Comparison of ENCODE assay signal across 12 cellular contexts in the genomic region with DNA sequence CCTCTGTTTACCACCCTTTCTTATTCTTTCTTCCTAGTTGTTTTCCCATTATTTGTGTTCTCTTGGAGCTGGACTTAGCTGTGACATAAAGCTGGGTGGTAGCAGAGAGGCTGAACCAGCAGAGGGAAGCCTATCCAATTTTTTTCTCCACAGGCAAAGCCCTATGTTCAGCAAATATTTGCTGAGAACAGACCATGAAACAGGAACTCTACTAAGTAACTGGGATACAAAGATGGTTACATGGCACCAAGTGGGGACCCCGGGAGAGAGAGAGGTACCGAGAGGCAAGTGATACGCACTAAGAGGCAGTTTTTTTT. TPM values are rescaled to one million over a fixed set of nuclear protein-coding genes. Genes with fewer than 3 reads are reported as not detected.
DNase-seq lines count a peak whose midpoint lies in the region; ATAC-seq, FAIRE-seq and TF ChIP-seq lines count a peak whose summit lies in the region.
"Had no signal": no experiment of that assay in that cellular context is flagged by ENCODE, and none has a peak within 500 bp of the region (broad histone marks: within the 10 kb centered on the region; RNA-seq: fewer than 3 reads in every experiment).

No MANE protein-coding gene starts in this region.

- no peak overlapping the region for H2BK12ac ChIP-seq in neuronal stem cell (ENCODE audit: low read length)

- H3K4me1 Mint-ChIP-seq in Calu3 (ENCODE audit: low read depth, unreplicated experiment) = no peaks in the 10 kb centered on the region
- H3K4me1 Mint-ChIP-seq: activated CD8-positive, alpha-beta memory T cell treated with anti-CD3 and anti-CD28 coated beads, Interleukin-2, amount 10 ng/mL, durations not matched to agents 7 days and 5 days; naive thymus-derived CD8-positive, alpha-beta T cell had no signal

- H2BK120ac ChIP-seq in neuronal stem cell (ENCODE audit: low read depth, low read length) = no peak overlapping the region

- intact Hi-C loops in K562 (cut with micrococcal nuclease) (loop anchor here (1.0 to 10.0 kb wide), 3 partner anchors 73 to 265 kb away; a partner anchor contains a TSS), Calu3 (cut with micrococcal nuclease; ENCODE audit: unreplicated experiment) (loop anchor here (1.0 to 10.0 kb wide), 3 partner anchors 73 to 345 kb away; a partner anchor contains a TSS)

- BruUV-seq in K562 (replicated peaks; lab: Mats Ljungman, UMichigan) (no TSS peak), Calu3 (replicated peaks; lab: Mats Ljungman, UMichigan) (no TSS peak)

- peak overlapping the region; percentile 66 for H2AFZ ChIP-seq in K562 (ENCODE audit: low read depth, low read length)
- peak overlapping the region; percentile 85 for H2AFZ ChIP-seq in neuronal stem cell (ENCODE audit: low read length)

- no peaks in the 10 kb centered on the region for H3K79me1 ChIP-seq in neuronal stem cell (ENCODE audit: low read depth, low read length)

- no peak overlapping the region for H2BK15ac ChIP-seq in neuronal stem cell (ENCODE audit: low read length)

- no peaks in the 10 kb centered on the region for H3K27me3 ChIP-seq in K562 (ENCODE audit: control insufficient read depth in 2 of 2, insufficient read depth in 2 of 2, low read length in 2 of 2)
- H3K27me3 ChIP-seq in neuronal stem cell (ENCODE audit: control insufficient read depth in 3 of 3, insufficient read depth in 3 of 3, low read depth in 1 of 3, low read length in 3 of 3) = peaks cover 0 to 6% (median 0%) of the 10 kb centered on the region in 3 experiments

- H3K4me1 ChIP-seq in K562 (replicated peaks in 1 of 2; ENCODE audit: control insufficient read depth in 2 of 2, insufficient read depth in 2 of 2, low read length in 2 of 2) (peaks cover 4 to 8% of the 10 kb centered on the region in 2 experiments; a peak in 3 of 5 replicates), neuronal stem cell (ENCODE audit: control insufficient read depth in 2 of 2, insufficient read depth in 1 of 2, low read depth in 1 of 2, low read length in 2 of 2) (peaks cover 2 to 3% of the 10 kb centered on the region in 2 donors)

- ATAC-seq in K562 (peak; percentile 73), GM19455 (IDR thresholded peaks at IDR 0.05; ENCODE audit: unreplicated experiment) (no peak)

- H3K18ac ChIP-seq in neuronal stem cell (ENCODE audit: low read length) = no peak overlapping the region

- CTCF ChIA-PET in K562 (lab: Yijun Ruan, JAX; ENCODE audit: low intra/inter-chr PET ratio) (interaction anchor here (1.5 to 2.3 kb wide), 4 partner anchors 10 to 146 kb away, joined by 4 to 14 read pairs (median 6); a partner anchor contains a TSS), Calu3 (lab: Charles Lee) (interaction anchor here (0.7 to 2.1 kb wide), 5 partner anchors 9 to 135 kb away, joined by 3 to 23 read pairs (median 3); a partner anchor contains a TSS)

- WGBS in K562 (ENCODE audit: insufficient coverage, low coverage, missing lambda C conversion rate) = 96% methylated on average over 3 of the region's 3 CpGs
- no CpG with 5 or more reads among the region's 3 CpGs for WGBS in neuronal stem cell (ENCODE audit: extremely low coverage in 2 of 2, insufficient read length in 2 of 2, insufficient replicate concordance in 1 of 2), 2 donors

- H4K8ac ChIP-seq in neuronal stem cell (ENCODE audit: low read depth, low read length) = no peak overlapping the region

- H3K9ac ChIP-seq in K562 (ENCODE audit: insufficient read depth in 1 of 2, low read depth in 2 of 2, low read length in 2 of 2) = no peak overlapping the region
- no peak overlapping the region for H3K9ac ChIP-seq in neuronal stem cell (ENCODE audit: low read depth, low read length, poor library complexity)

- H3K4me3 Mint-ChIP-seq in Calu3 (ENCODE audit: low read depth, unreplicated experiment) = no peak overlapping the region
- H3K4me3 Mint-ChIP-seq: activated CD8-positive, alpha-beta memory T cell treated with anti-CD3 and anti-CD28 coated beads, Interleukin-2, amount 10 ng/mL, durations not matched to agents 7 days and 5 days; naive thymus-derived CD8-positive, alpha-beta T cell; T-helper 17 cell had no signal

- H3K4me2 ChIP-seq in K562 (ENCODE audit: insufficient read depth, low read length) (peak overlapping the region; percentile 65; the same call in 1 of the 2 replicates), neuronal stem cell (ENCODE audit: insufficient read depth, low read length, poor library complexity, severe bottlenecking) (no peak overlapping the region)

- DNase-seq in LNCaP clone FGC (ENCODE audit: low read depth) = no peak
- DNase-seq in K562 (ENCODE audit: extremely low read depth in 1 of 4, low spot score in 3 of 4) = peak in 1 of 4 experiments; percentile 18
- DNase-seq in neuronal stem cell (ENCODE audit: low spot score) = no peak
- no peak for DNase-seq in Calu3
- no peak for DNase-seq in stimulated activated CD4-positive, alpha-beta T cell treated with anti-CD3 and anti-CD28 coated beads, Interleukin-12 subunit alpha, Interleukin-12 subunit beta, amount 100 ng/mL, for 4 hours
- DNase-seq in frontal cortex (ENCODE audit: low spot score in 2 of 2) = no peak

- POLR2A ChIA-PET in K562 (lab: Yijun Ruan, JAX) = interaction anchor here (0.7 to 2.1 kb wide), 6 partner anchors 8 to 208 kb away, joined by 3 to 7 read pairs (median 4); no protein-coding TSS in a partner anchor

- no peak overlapping the region for H3K4ac ChIP-seq in neuronal stem cell (ENCODE audit: low read length)

- no peak overlapping the region for H2AK5ac ChIP-seq in neuronal stem cell (ENCODE audit: low read depth, low read length)

- H3K27ac Mint-ChIP-seq in Calu3 (ENCODE audit: unreplicated experiment) = no peak overlapping the region
- H3K27ac Mint-ChIP-seq: activated CD8-positive, alpha-beta memory T cell treated with anti-CD3 and anti-CD28 coated beads, Interleukin-2, amount 10 ng/mL, durations not matched to agents 7 days and 5 days had no signal

- H3K27ac ChIP-seq in C4-2B (no peak overlapping the region; the same call in none of the 2 replicates), K562 (ENCODE audit: extremely low read depth, low read depth, low read length) (no peak overlapping the region), neuronal stem cell (replicated peaks; ENCODE audit: low read length) (no peak overlapping the region)

- H3K9me1 ChIP-seq in K562 (ENCODE audit: control insufficient read depth, insufficient read depth, low read length) = no peaks in the 10 kb centered on the region

- TF ChIP-seq POLR2A in K562 (conservative IDR thresholded peaks at IDR 0.05) = no peak

- H3K23ac ChIP-seq in neuronal stem cell (ENCODE audit: low read depth, low read length, poor library complexity) = no peak overlapping the region

- H4K91ac ChIP-seq in neuronal stem cell (ENCODE audit: low read depth, low read length, poor library complexity) = no peak overlapping the region

- H3K9me3 Mint-ChIP-seq in Calu3 (ENCODE audit: low read depth, unreplicated experiment) = no peaks in the 10 kb centered on the region
- H3K9me3 Mint-ChIP-seq: naive thymus-derived CD8-positive, alpha-beta T cell had no signal

- in situ Hi-C loops in K562 (cut with MboI) = no loop called here

- TF ChIP-seq RAD21 in K562 (CRISPR knock-in tag; conservative IDR thresholded peaks at IDR 0.05 in 1 of 2, IDR thresholded peaks at IDR 0.05 in 1 of 2) = no peak

- TF ChIP-seq CTCF in C4-2B (conservative IDR thresholded peaks at IDR 0.05) (peak; percentile 41; the same call in 1 of the 2 replicates), LNCaP clone FGC (IDR thresholded peaks at IDR 0.05; ENCODE audit: control insufficient read depth, extremely low read depth, insufficient read depth) (peak; percentile 43), K562 (IDR thresholded peaks at IDR 0.05 in 2 of 3, conservative IDR thresholded peaks at IDR 0.05 in 1 of 3; ENCODE audit: insufficient read depth in 2 of 3, low read depth in 1 of 3, low read length in 3 of 3) (peak in 1 of 3 experiments; percentile 28; a peak in 2 of 6 replicates), Calu3 (IDR thresholded peaks at IDR 0.05; ENCODE audit: unreplicated experiment) (no peak)

- H3K36me3 Mint-ChIP-seq in Calu3 (ENCODE audit: insufficient read depth, unreplicated experiment) = peaks cover 2% of the 10 kb centered on the region
- H3K36me3 Mint-ChIP-seq: activated CD8-positive, alpha-beta memory T cell treated with anti-CD3 and anti-CD28 coated beads, Interleukin-2, amount 10 ng/mL, durations not matched to agents 7 days and 5 days; naive thymus-derived CD8-positive, alpha-beta T cell had no signal

- H3K9me3 ChIP-seq in K562 (replicated peaks; ENCODE audit: control insufficient read depth, insufficient read depth, low read depth, low read length) = no peaks in the 10 kb centered on the region
- no peaks in the 10 kb centered on the region for H3K9me3 ChIP-seq in neuronal stem cell (replicated peaks in 1 of 2; ENCODE audit: control insufficient read depth in 2 of 2, insufficient read depth in 1 of 2, low read depth in 1 of 2, low read length in 2 of 2)

- no peak overlapping the region for H2BK5ac ChIP-seq in neuronal stem cell (ENCODE audit: low read length)

- no peak overlapping the region for H3K14ac ChIP-seq in neuronal stem cell (ENCODE audit: low read length)

- H3K36me3 ChIP-seq in K562 (ENCODE audit: control insufficient read depth, insufficient read depth, low read length) (no peaks in the 10 kb centered on the region), neuronal stem cell (replicated peaks in 1 of 2; ENCODE audit: control insufficient read depth in 2 of 2, insufficient read depth in 2 of 2, low read length in 2 of 2) (no peaks in the 10 kb centered on the region)

- no peaks in the 10 kb centered on the region for H4K20me1 ChIP-seq in K562 (replicated peaks; ENCODE audit: control insufficient read depth, insufficient read depth, low read length)

- no peak for TF ChIP-seq EP300 in K562 (IDR thresholded peaks at IDR 0.05; ENCODE audit: low read length)

- H3K4me3 ChIP-seq in LNCaP clone FGC (ENCODE audit: low read depth, low read length) = no peak overlapping the region
- no peak overlapping the region for H3K4me3 ChIP-seq in K562
- peak overlapping the region in 1 of 2 donors; percentile 25 for H3K4me3 ChIP-seq in neuronal stem cell (ENCODE audit: low read length in 2 of 2)

- no peak for FAIRE-seq in K562 (lab: Jason Lieb, UNC)
- FAIRE-seq in frontal cortex (lab: Jason Lieb, UNC) = no peak
- FAIRE-seq: endometrium had no signal

- H3K27me3 Mint-ChIP-seq in Calu3 (ENCODE audit: unreplicated experiment) = peaks cover 15% of the 10 kb centered on the region

- H3K79me2 ChIP-seq in K562 (ENCODE audit: control insufficient read depth, insufficient read depth, low read length) = no peaks in the 10 kb centered on the region; the same call in 2 of the 3 replicates

RNA-seq across cellular contexts. Expression of a gene that starts 6.6 kb away (rescaled TPM):
- not detected in 2 replicates for total RNA-seq in K562 (2011; cell fraction: chromatin; rRNA removed; ENCODE audit: low replicate concordance)
- total RNA-seq in K562 (2011; cell fraction: nucleolus; rRNA removed) = not detected in 2 replicates
- total RNA-seq in K562 (2011; cell fraction: nucleoplasm; rRNA removed) = not detected in 2 replicates
- total RNA-seq in K562 (2014; rRNA removed) (not detected in 2 replicates), K562 (2014; rRNA removed; fragmentation: Illumina TruSeq; extraction: Trizol) (not detected in 2 replicates), K562 (2015; rRNA removed; fragmentation: Illumina TruSeq; extraction: Trizol) (not detected in 2 replicates), K562 (2021) (not detected in 2 replicates), Calu3 (2022) (not detected in 2 replicates), frontal cortex (not detected)
- polyA plus RNA-seq in K562 (2011; rRNA removed) (not detected in 2 replicates), K562 (2014; fragmentation: Illumina TruSeq; extraction: Trizol) (not detected in 2 replicates), K562 (2014; fragmentation: Nextera tagmentation; extraction: Ambion mirVana) (not detected), K562 (2014; rRNA removed) (not detected in 2 replicates)
- not detected in 2 replicates for polyA plus RNA-seq in K562 (2011; cell fraction: cytosol; rRNA removed)
- polyA plus RNA-seq in K562 (2011; cell fraction: nucleus; rRNA removed) = not detected in 2 replicates
- polyA plus RNA-seq in K562 (2012) = not detected in 2 replicates
- not detected in 2 replicates for polyA minus RNA-seq in K562 (2011; rRNA and poly(A)+ RNA removed)
- not detected in 2 replicates for polyA minus RNA-seq in K562 (2011; cell fraction: cytosol; rRNA and poly(A)+ RNA removed)
- not detected in 2 replicates for polyA minus RNA-seq in K562 (2011; cell fraction: nucleus; rRNA and poly(A)+ RNA removed)
- polyA plus RNA-seq in neuronal stem cell (2013, experiment 1 of 2) = not detected
- 0.24 TPM for polyA plus RNA-seq in neuronal stem cell (2013, experiment 2 of 2)
- total RNA-seq: activated CD8-positive, alpha-beta memory T cell treated with anti-CD3 and anti-CD28 coated beads, Interleukin-2, amount 10 ng/mL, durations not matched to agents 7 days and 5 days; naive thymus-derived CD8-positive, alpha-beta T cell; T-helper 17 cell had no signal
- polyA plus RNA-seq: naive thymus-derived CD8-positive, alpha-beta T cell had no signal

RNA-seq across cellular contexts. Expression of a gene that starts 7.6 kb away (rescaled TPM):
- 94.6 and 152 TPM in 2 replicates for total RNA-seq in K562 (2011; cell fraction: chromatin; rRNA removed; ENCODE audit: low replicate concordance)
- total RNA-seq in K562 (2011; cell fraction: nucleolus; rRNA removed) = 60.4 and 81.0 TPM in 2 replicates
- 113 and 173 TPM in 2 replicates for total RNA-seq in K562 (2011; cell fraction: nucleoplasm; rRNA removed)
- total RNA-seq in K562 (2014; rRNA removed) = 344 and 399 TPM in 2 replicates
- total RNA-seq in K562 (2014; rRNA removed; fragmentation: Illumina TruSeq; extraction: Trizol) = 350 and 402 TPM in 2 replicates
- total RNA-seq in K562 (2015; rRNA removed; fragmentation: Illumina TruSeq; extraction: Trizol) = 400 and 421 TPM in 2 replicates
- total RNA-seq in K562 (2021) = 500 and 507 TPM in 2 replicates
- 423 and 536 TPM in 2 replicates for polyA plus RNA-seq in K562 (2011; rRNA removed)
- 181 and 303 TPM in 2 replicates for polyA plus RNA-seq in K562 (2011; cell fraction: cytosol; rRNA removed)
- polyA plus RNA-seq in K562 (2011; cell fraction: nucleus; rRNA removed) = 147 and 198 TPM in 2 replicates
- polyA plus RNA-seq in K562 (2012) = 390 and 526 TPM in 2 replicates
- 488 and 545 TPM in 2 replicates for polyA plus RNA-seq in K562 (2014; fragmentation: Illumina TruSeq; extraction: Trizol)
- polyA plus RNA-seq in K562 (2014; fragmentation: Nextera tagmentation; extraction: Ambion mirVana) = 100 to 1,000 TPM; 202 to 241 TPM
- 496 and 604 TPM in 2 replicates for polyA plus RNA-seq in K562 (2014; rRNA removed)
- polyA minus RNA-seq in K562 (2011; rRNA and poly(A)+ RNA removed) = 256 and 293 TPM in 2 replicates
- 99.9 and 136 TPM in 2 replicates for polyA minus RNA-seq in K562 (2011; cell fraction: cytosol; rRNA and poly(A)+ RNA removed)
- polyA minus RNA-seq in K562 (2011; cell fraction: nucleus; rRNA and poly(A)+ RNA removed) = 42.7 and 79.9 TPM in 2 replicates
- polyA plus RNA-seq in neuronal stem cell (2013, experiment 1 of 2) = 202 TPM
- 205 TPM for polyA plus RNA-seq in neuronal stem cell (2013, experiment 2 of 2)
- 564 and 582 TPM in 2 replicates for total RNA-seq in Calu3 (2022)
- total RNA-seq in frontal cortex = 245 TPM

RNA-seq across cellular contexts. Expression of a gene that starts 21.2 kb away (rescaled TPM):
- total RNA-seq in K562 (2011; cell fraction: chromatin; rRNA removed; ENCODE audit: low replicate concordance) = 517 and 814 TPM in 2 replicates
- total RNA-seq in K562 (2011; cell fraction: nucleolus; rRNA removed) = 239 and 272 TPM in 2 replicates
- total RNA-seq in K562 (2011; cell fraction: nucleoplasm; rRNA removed) = 345 and 418 TPM in 2 replicates
- total RNA-seq in K562 (2014; rRNA removed) = 83.6 and 98.6 TPM in 2 replicates
- total RNA-seq in K562 (2014; rRNA removed; fragmentation: Illumina TruSeq; extraction: Trizol) = 112 and 113 TPM in 2 replicates
- total RNA-seq in K562 (2015; rRNA removed; fragmentation: Illumina TruSeq; extraction: Trizol) = 119 and 121 TPM in 2 replicates
- total RNA-seq in K562 (2021) = 175 and 181 TPM in 2 replicates
- 136 and 245 TPM in 2 replicates for polyA plus RNA-seq in K562 (2011; rRNA removed)
- 207 and 210 TPM in 2 replicates for polyA plus RNA-seq in K562 (2011; cell fraction: cytosol; rRNA removed)
- 551 and 619 TPM in 2 replicates for polyA plus RNA-seq in K562 (2011; cell fraction: nucleus; rRNA removed)
- polyA plus RNA-seq in K562 (2012) = 126 and 178 TPM in 2 replicates
- 193 and 245 TPM in 2 replicates for polyA plus RNA-seq in K562 (2014; fragmentation: Illumina TruSeq; extraction: Trizol)
- polyA plus RNA-seq in K562 (2014; fragmentation: Nextera tagmentation; extraction: Ambion mirVana) = 10 to 100 TPM; 75.0 to 92.3 TPM
- polyA plus RNA-seq in K562 (2014; rRNA removed) = 141 and 180 TPM in 2 replicates
- polyA minus RNA-seq in K562 (2011; rRNA and poly(A)+ RNA removed) = 274 and 299 TPM in 2 replicates
- 75.8 and 76.5 TPM in 2 replicates for polyA minus RNA-seq in K562 (2011; cell fraction: cytosol; rRNA and poly(A)+ RNA removed)
- 217 and 391 TPM in 2 replicates for polyA minus RNA-seq in K562 (2011; cell fraction: nucleus; rRNA and poly(A)+ RNA removed)
- polyA plus RNA-seq in neuronal stem cell (2013, experiment 1 of 2) = 156 TPM
- polyA plus RNA-seq in neuronal stem cell (2013, experiment 2 of 2) = 157 TPM
- 245 and 250 TPM in 2 replicates for total RNA-seq in Calu3 (2022)
- total RNA-seq in frontal cortex = 35.5 TPM

RNA-seq across cellular contexts. Expression of a gene that starts 44.6 kb away (rescaled TPM):
- 0.07 TPM in 1 of 2 replicates, not detected in the other for total RNA-seq in K562 (2011; cell fraction: chromatin; rRNA removed; ENCODE audit: low replicate concordance)
- under 0.01 TPM in 1 of 2 replicates, not detected in the other for total RNA-seq in K562 (2011; cell fraction: nucleolus; rRNA removed)
- total RNA-seq in K562 (2011; cell fraction: nucleoplasm; rRNA removed) = 0.15 TPM in 1 of 2 replicates, not detected in the other
- not detected in 2 replicates for total RNA-seq in K562 (2014; rRNA removed)
- total RNA-seq in K562 (2014; rRNA removed; fragmentation: Illumina TruSeq; extraction: Trizol) = 0.04 TPM in 1 of 2 replicates, not detected in the other
- total RNA-seq in K562 (2015; rRNA removed; fragmentation: Illumina TruSeq; extraction: Trizol) = 0.04 TPM in 1 of 2 replicates, not detected in the other
- not detected in 2 replicates for total RNA-seq in K562 (2021)
- 0.01 TPM in 1 of 2 replicates, not detected in the other for polyA plus RNA-seq in K562 (2011; rRNA removed)
- 0.01 TPM in 1 of 2 replicates, not detected in the other for polyA plus RNA-seq in K562 (2011; cell fraction: cytosol; rRNA removed)
- polyA plus RNA-seq in K562 (2011; cell fraction: nucleus; rRNA removed) = 0.01 TPM in 1 of 2 replicates, not detected in the other
- polyA plus RNA-seq in K562 (2012) = 0.03 TPM in 1 of 2 replicates, not detected in the other
- not detected in 2 replicates for polyA plus RNA-seq in K562 (2014; fragmentation: Illumina TruSeq; extraction: Trizol)
- polyA plus RNA-seq in K562 (2014; fragmentation: Nextera tagmentation; extraction: Ambion mirVana) = not detected
- 0.01 TPM in 1 of 2 replicates, not detected in the other for polyA plus RNA-seq in K562 (2014; rRNA removed)
- polyA minus RNA-seq in K562 (2011; rRNA and poly(A)+ RNA removed) = 0.03 and 0.07 TPM in 2 replicates
- not detected in 2 replicates for polyA minus RNA-seq in K562 (2011; cell fraction: cytosol; rRNA and poly(A)+ RNA removed)
- not detected in 2 replicates for polyA minus RNA-seq in K562 (2011; cell fraction: nucleus; rRNA and poly(A)+ RNA removed)
- not detected for polyA plus RNA-seq in neuronal stem cell (2013, experiment 1 of 2)
- polyA plus RNA-seq in neuronal stem cell (2013, experiment 2 of 2) = not detected
- 0.12 TPM in 1 of 2 replicates, not detected in the other for total RNA-seq in Calu3 (2022)
- total RNA-seq in frontal cortex = 0.41 TPM
